Comparison of ENCODE assay signal across 21 cellular contexts in the genomic region with DNA sequence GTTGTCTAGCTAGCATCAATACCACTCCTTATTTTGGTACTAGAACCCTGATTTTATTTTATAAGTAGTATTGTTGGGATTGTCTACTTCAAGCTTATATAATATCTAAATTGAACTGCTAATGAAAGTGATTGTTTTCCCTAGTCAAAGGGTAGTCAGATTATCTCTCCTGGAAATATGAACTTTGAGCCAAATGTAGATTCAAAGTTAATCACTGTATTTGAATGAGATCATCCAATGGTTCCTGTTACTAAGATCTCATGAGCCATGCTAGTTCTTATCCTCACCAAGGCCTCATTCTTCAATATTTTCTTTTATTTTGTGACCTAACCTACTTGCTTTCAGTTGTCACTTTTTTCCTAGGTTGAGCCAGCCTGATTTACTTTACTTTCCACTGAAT.
"Had no signal": no experiment of that assay in that cellular context is flagged by ENCODE, and none has a peak within 500 bp of the region (broad histone marks: within the 10 kb centered on the region; RNA-seq: fewer than 3 reads in every experiment).

No MANE protein-coding gene starts in this region.

- H3K9ac ChIP-seq: neural progenitor cell, parathyroid adenoma had no signal

- H3K36me3 ChIP-seq: colonic mucosa, heart left ventricle, neural progenitor cell, prostate gland, right lobe of liver, tibial nerve, upper lobe of right lung, vagina had no signal

- DNase-seq: colonic mucosa; dermis blood vessel endothelial cell; heart left ventricle; hippocampal formation; kidney glomerular epithelial cell; naive thymus-derived CD8-positive, alpha-beta T cell; occipital lobe; right lobe of liver; stimulated activated CD4-positive, alpha-beta T cell treated with anti-CD3 and anti-CD28 coated beads, Interleukin-2, amount 100 ng/mL, for 24 hours; stimulated activated CD4-positive, alpha-beta T cell treated with anti-CD3 and anti-CD28 coated beads, Interleukin-4, amount 100 ng/mL, for 4 hours; stimulated activated naive B cell treated with anti-CD40 and anti-IgM and Interleukin-4, amounts not matched to agents 10 μg/mL and 1 μg/mL and 100 μg/mL, for 72 hours; stimulated activated naive CD8-positive, alpha-beta T cell treated with anti-CD3 and anti-CD28 coated beads, Interleukin-15, amount 100 ng/mL, for 72 hours; testis; upper lobe of right lung had no signal

- H3K27me3 Mint-ChIP-seq: naive thymus-derived CD8-positive, alpha-beta T cell; stimulated activated naive B cell treated with anti-CD40 and anti-IgM and Interleukin-4, amounts not matched to agents 10 μg/mL and 1 μg/mL and 100 μg/mL, for 72 hours; stimulated activated naive CD8-positive, alpha-beta T cell treated with anti-CD3 and anti-CD28 coated beads, Interleukin-15, amount 100 ng/mL, for 72 hours had no signal

- ATAC-seq: heart left ventricle; naive thymus-derived CD8-positive, alpha-beta T cell; stimulated activated naive B cell treated with anti-CD40 and anti-IgM and Interleukin-4, amounts not matched to agents 10 μg/mL and 1 μg/mL and 100 μg/mL, for 72 hours; stimulated activated naive CD8-positive, alpha-beta T cell treated with anti-CD3 and anti-CD28 coated beads, Interleukin-15, amount 100 ng/mL, for 72 hours; upper lobe of right lung had no signal

- H3K9me3 Mint-ChIP-seq: naive thymus-derived CD8-positive, alpha-beta T cell; neural progenitor cell; stimulated activated naive B cell treated with anti-CD40 and anti-IgM and Interleukin-4, amounts not matched to agents 10 μg/mL and 1 μg/mL and 100 μg/mL, for 72 hours; stimulated activated naive CD8-positive, alpha-beta T cell treated with anti-CD3 and anti-CD28 coated beads, Interleukin-15, amount 100 ng/mL, for 72 hours had no signal

- FAIRE-seq: frontal cortex, islet of Langerhans had no signal

- H3K4me3 ChIP-seq: colonic mucosa, neural progenitor cell, prostate gland, right lobe of liver, testis, tibial nerve, upper lobe of right lung, vagina had no signal

- H3K9me3 ChIP-seq: colonic mucosa, heart left ventricle, prostate gland, right lobe of liver, testis, tibial nerve, upper lobe of right lung, vagina had no signal

- H3K27ac Mint-ChIP-seq: naive thymus-derived CD8-positive, alpha-beta T cell; neural progenitor cell; stimulated activated naive B cell treated with anti-CD40 and anti-IgM and Interleukin-4, amounts not matched to agents 10 μg/mL and 1 μg/mL and 100 μg/mL, for 72 hours; stimulated activated naive CD8-positive, alpha-beta T cell treated with anti-CD3 and anti-CD28 coated beads, Interleukin-15, amount 100 ng/mL, for 72 hours had no signal

- H3K4me1 ChIP-seq: colonic mucosa, heart left ventricle, neural progenitor cell, parathyroid adenoma, prostate gland, right lobe of liver, testis, tibial nerve, upper lobe of right lung, vagina had no signal

- H3K4me1 Mint-ChIP-seq: naive thymus-derived CD8-positive, alpha-beta T cell; neural progenitor cell; stimulated activated naive B cell treated with anti-CD40 and anti-IgM and Interleukin-4, amounts not matched to agents 10 μg/mL and 1 μg/mL and 100 μg/mL, for 72 hours; stimulated activated naive CD8-positive, alpha-beta T cell treated with anti-CD3 and anti-CD28 coated beads, Interleukin-15, amount 100 ng/mL, for 72 hours had no signal

- H3K79me2 ChIP-seq: parathyroid adenoma had no signal

- H3K36me3 Mint-ChIP-seq: naive thymus-derived CD8-positive, alpha-beta T cell; neural progenitor cell; stimulated activated naive B cell treated with anti-CD40 and anti-IgM and Interleukin-4, amounts not matched to agents 10 μg/mL and 1 μg/mL and 100 μg/mL, for 72 hours had no signal

- H3K27ac ChIP-seq: colonic mucosa, heart left ventricle, neural progenitor cell, parathyroid adenoma, prostate gland, right lobe of liver, testis, tibial nerve, upper lobe of right lung, vagina had no signal

- H3K27me3 ChIP-seq: colonic mucosa, heart left ventricle, neural progenitor cell, right lobe of liver, testis, tibial nerve, upper lobe of right lung, vagina had no signal

- H3K4me3 Mint-ChIP-seq: naive thymus-derived CD8-positive, alpha-beta T cell; neural progenitor cell; stimulated activated naive B cell treated with anti-CD40 and anti-IgM and Interleukin-4, amounts not matched to agents 10 μg/mL and 1 μg/mL and 100 μg/mL, for 72 hours; stimulated activated naive CD8-positive, alpha-beta T cell treated with anti-CD3 and anti-CD28 coated beads, Interleukin-15, amount 100 ng/mL, for 72 hours had no signal

- H3K4me2 ChIP-seq: neural progenitor cell had no signal

- H2AFZ ChIP-seq: neural progenitor cell, parathyroid adenoma had no signal
